ENCODE assay signal across 1 cellular context in the genomic region with DNA sequence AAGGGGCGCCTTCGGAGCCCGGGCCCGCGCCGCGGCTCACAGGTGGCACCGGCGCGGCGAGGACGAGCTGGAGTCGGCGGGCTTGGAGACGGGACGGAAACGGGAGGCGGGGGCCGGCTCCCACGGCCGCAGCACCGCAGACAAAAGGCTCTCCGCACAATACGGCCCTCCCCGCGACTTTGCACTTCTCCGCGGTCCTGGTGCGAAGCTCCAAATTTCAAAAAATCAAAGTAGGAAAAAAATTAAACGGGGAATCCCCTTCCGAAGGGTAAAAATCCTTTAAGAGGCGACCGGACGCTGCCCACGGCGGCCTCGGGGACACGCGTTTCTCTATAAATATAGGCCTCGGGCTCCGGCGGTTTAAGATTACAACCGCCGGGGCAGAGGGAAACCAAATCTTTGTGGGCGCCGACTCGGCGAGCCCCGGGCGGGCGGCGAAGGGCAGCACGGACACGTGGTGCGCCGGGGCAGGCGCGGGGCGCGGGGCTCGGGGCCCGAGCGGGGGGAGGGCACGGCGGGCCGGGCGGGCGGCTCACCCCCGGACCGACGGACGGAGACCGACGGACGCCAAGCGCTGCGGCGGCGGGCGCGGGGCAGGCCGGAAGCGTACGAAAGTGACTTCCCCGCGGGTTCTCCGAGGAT.
TF ChIP-seq lines count a peak whose summit lies in the region.

No MANE protein-coding gene starts in this region.

TF ChIP-seq in SK-N-SH treated with all-trans-retinoic acid at 6 μM for 48 hours, 23 proteins besides CTCF, POLR2A, EP300 and RAD21 (continued from another document):
- TF ChIP-seq, protein P1, sequence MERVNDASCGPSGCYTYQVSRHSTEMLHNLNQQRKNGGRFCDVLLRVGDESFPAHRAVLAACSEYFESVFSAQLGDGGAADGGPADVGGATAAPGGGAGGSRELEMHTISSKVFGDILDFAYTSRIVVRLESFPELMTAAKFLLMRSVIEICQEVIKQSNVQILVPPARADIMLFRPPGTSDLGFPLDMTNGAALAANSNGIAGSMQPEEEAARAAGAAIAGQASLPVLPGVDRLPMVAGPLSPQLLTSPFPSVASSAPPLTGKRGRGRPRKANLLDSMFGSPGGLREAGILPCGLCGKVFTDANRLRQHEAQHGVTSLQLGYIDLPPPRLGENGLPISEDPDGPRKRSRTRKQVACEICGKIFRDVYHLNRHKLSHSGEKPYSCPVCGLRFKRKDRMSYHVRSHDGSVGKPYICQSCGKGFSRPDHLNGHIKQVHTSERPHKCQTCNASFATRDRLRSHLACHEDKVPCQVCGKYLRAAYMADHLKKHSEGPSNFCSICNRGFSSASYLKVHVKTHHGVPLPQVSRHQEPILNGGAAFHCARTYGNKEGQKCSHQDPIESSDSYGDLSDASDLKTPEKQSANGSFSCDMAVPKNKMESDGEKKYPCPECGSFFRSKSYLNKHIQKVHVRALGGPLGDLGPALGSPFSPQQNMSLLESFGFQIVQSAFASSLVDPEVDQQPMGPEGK (CRISPR knock-in tag; IDR thresholded peaks at IDR 0.05; ENCODE audit: borderline replicate concordance): no peak
- TF ChIP-seq PPARA (CRISPR knock-in tag; IDR thresholded peaks at IDR 0.05; ENCODE audit: borderline replicate concordance) (no peak), CSDC2 (CRISPR knock-in tag; IDR thresholded peaks at IDR 0.05) (no peak)
